Comparison of ENCODE assay signal across 11 cellular contexts in genomic region chr19:4878491-4878968, GRCh38. TPM values are rescaled to one million over a fixed set of nuclear protein-coding genes. Genes with fewer than 3 reads are reported as not detected.
DNase-seq lines count a peak whose midpoint lies in the region; ATAC-seq, FAIRE-seq and TF ChIP-seq lines count a peak whose summit lies in the region.
"Had no signal": no experiment of that assay in that cellular context is flagged by ENCODE, and none has a peak within 500 bp of the region (broad histone marks: within the 10 kb centered on the region; RNA-seq: fewer than 3 reads in every experiment).

No MANE protein-coding gene starts in this region.

- H3K27me3 Mint-ChIP-seq in activated T-cell treated with anti-CD3 and anti-CD28 coated beads, Interleukin-2, amount 50 U/mL, for 24 hours, result no peaks in the 10 kb centered on the region
- H3K27me3 Mint-ChIP-seq: natural killer cell treated with Interleukin-12 subunit alpha and Interleukin-12 subunit beta and Interleukin-15 and Interleukin-18, amount 100 ng/mL, for 72 hours had no signal

- TF ChIP-seq RAD21 in GM12878 (IDR thresholded peaks at IDR 0.05; ENCODE audit: insufficient read depth, low read depth, low read length), result no peak

- peak overlapping the region; percentile 17 for H3K56ac ChIP-seq in mesendoderm (ENCODE audit: low read length)

- ATAC-seq in GM12878 (no peak; the same call in 2 of the 3 replicates), thoracic aorta (ENCODE audit: insufficient number of reproducible peaks, low FRiP score, low read depth) (no peak), HG02798 (IDR thresholded peaks at IDR 0.05; ENCODE audit: poor library complexity, unreplicated experiment) (no peak)

- H3K4me3 ChIP-seq in GM12878 (no peak overlapping the region), mesendoderm (ENCODE audit: low read length) (no peak overlapping the region), thoracic aorta (peak overlapping the region; percentile 63)

- in situ Hi-C loops in GM12878 (cut with MboI), result no loop called here

- no peak overlapping the region for H3K27ac Mint-ChIP-seq in activated T-cell treated with anti-CD3 and anti-CD28 coated beads, Interleukin-2, amount 50 U/mL, for 24 hours
- H3K27ac Mint-ChIP-seq: natural killer cell treated with Interleukin-12 subunit alpha and Interleukin-12 subunit beta and Interleukin-15 and Interleukin-18, amount 100 ng/mL, for 72 hours had no signal

- DNase-seq in activated T-cell treated with anti-CD3 and anti-CD28 coated beads, Interleukin-2, amount 50 U/mL, for 24 hours, result peak; percentile 41
- DNase-seq in activated T-cell treated with anti-CD3 and anti-CD28 coated beads for 4 hours, result no peak
- no peak for DNase-seq in GM12878 (ENCODE audit: low read depth, low spot score)
- no peak for DNase-seq in mesendoderm
- DNase-seq in thoracic aorta (ENCODE audit: low spot score), result no peak
- no peak for DNase-seq in 8988T
- no peak for DNase-seq in NCI-H2029 (lab: John Stamatoyannopoulos, UW)

- TF ChIP-seq CTCF in GM12878 (IDR thresholded peaks at IDR 0.05 in 2 of 3, conservative IDR thresholded peaks at IDR 0.05 in 1 of 3; ENCODE audit: control insufficient read depth in 2 of 3, extremely low read depth in 1 of 3, insufficient read depth in 1 of 3, low read depth in 3 of 3, low read length in 3 of 3), result no peak
- TF ChIP-seq CTCF in thoracic aorta (IDR thresholded peaks at IDR 0.05), result no peak

- no peak overlapping the region for H2AK5ac ChIP-seq in mesendoderm (ENCODE audit: low read length)

- H3K9me3 ChIP-seq in GM12878 (replicated peaks; ENCODE audit: control insufficient read depth, insufficient read depth, low read length), result no peaks in the 10 kb centered on the region
- H3K9me3 ChIP-seq in thoracic aorta, result no peaks in the 10 kb centered on the region

- H3K36me3 Mint-ChIP-seq in activated T-cell treated with anti-CD3 and anti-CD28 coated beads, Interleukin-2, amount 50 U/mL, for 24 hours (ENCODE audit: low read depth), result no peaks in the 10 kb centered on the region
- H3K36me3 Mint-ChIP-seq: activated naive CD4-positive, alpha-beta T cell treated with anti-CD3 and anti-CD28 coated beads, Interleukin-2, amount 50 U/mL, for 72 hours; natural killer cell treated with Interleukin-12 subunit alpha and Interleukin-12 subunit beta and Interleukin-15 and Interleukin-18, amount 100 ng/mL, for 72 hours had no signal

- no peak overlapping the region for H4K8ac ChIP-seq in mesendoderm (ENCODE audit: low read depth, low read length)

- H2AFZ ChIP-seq in GM12878 (ENCODE audit: control insufficient read depth, low read depth, low read length), result peak overlapping the region; percentile 65

- SMC1A ChIA-PET in GM12878 (lab: Charles Lee; ENCODE audit: uncharacterized antibody, unreplicated experiment), result no interaction called here

- no peak overlapping the region for H2BK120ac ChIP-seq in mesendoderm (ENCODE audit: low read depth, low read length)

- H3K27me3 ChIP-seq in GM12878 (replicated peaks in 1 of 2; ENCODE audit: control insufficient read depth in 2 of 2, insufficient read depth in 2 of 2, low read length in 1 of 2), result no peaks in the 10 kb centered on the region
- H3K27me3 ChIP-seq in mesendoderm (ENCODE audit: insufficient read depth, low read length, poor library complexity), result no peaks in the 10 kb centered on the region
- no peaks in the 10 kb centered on the region for H3K27me3 ChIP-seq in thoracic aorta (replicated peaks; ENCODE audit: insufficient read depth)

- no peaks in the 10 kb centered on the region for H3K79me1 ChIP-seq in mesendoderm (ENCODE audit: low read length)

- no peak overlapping the region for H3K4ac ChIP-seq in mesendoderm (ENCODE audit: low read depth, low read length)

- H3K27ac ChIP-seq in GM12878 (ENCODE audit: control insufficient read depth, insufficient read depth) (no peak overlapping the region), mesendoderm (ENCODE audit: low read depth, low read length) (no peak overlapping the region), thoracic aorta (peak overlapping the region; percentile 57 to 75)

- no peak overlapping the region for H2BK5ac ChIP-seq in mesendoderm (ENCODE audit: low read length)

- intact Hi-C loops in GM12878 (cut with micrococcal nuclease; ENCODE audit: unreplicated experiment), result no loop called here

- H3K4me1 ChIP-seq in GM12878 (ENCODE audit: control insufficient read depth, insufficient read depth, low read length) (peaks cover 6% of the 10 kb centered on the region), mesendoderm (ENCODE audit: control insufficient read depth, low read depth, low read length) (no peaks in the 10 kb centered on the region), thoracic aorta (ENCODE audit: control insufficient read depth in 1 of 2, low read depth in 2 of 2) (peaks cover 9 to 21% of the 10 kb centered on the region in 2 donors)

- H3K4me1 Mint-ChIP-seq in activated T-cell treated with anti-CD3 and anti-CD28 coated beads, Interleukin-2, amount 50 U/mL, for 24 hours (ENCODE audit: low read depth), result peaks cover 7% of the 10 kb centered on the region

- no TSS peak for BruUV-seq in GM12878 (replicated peaks; lab: Mats Ljungman, UMichigan)

- WGBS in GM12878 (ENCODE audit: insufficient coverage, insufficient replicate concordance, low lambda C conversion rate, missing lambda C conversion rate), result 19% methylated on average over 21 of the region's 23 CpGs
- no CpG with 5 or more reads among the region's 23 CpGs for WGBS in mesendoderm (ENCODE audit: extremely low coverage, insufficient coverage, low lambda C conversion rate)

- peak overlapping the region; percentile 55 for H3K18ac ChIP-seq in mesendoderm (ENCODE audit: low read length)

- POLR2A ChIA-PET in GM12878 (lab: Charles Lee), result no interaction called here

- CTCF ChIA-PET in GM12878 (lab: Yijun Ruan, JAX), result interaction anchor here (1.0 kb wide), 1 partner anchor 70 kb away, joined by 3 read pairs; no protein-coding TSS in a partner anchor

- H3K9me3 Mint-ChIP-seq in activated T-cell treated with anti-CD3 and anti-CD28 coated beads, Interleukin-2, amount 50 U/mL, for 24 hours, result no peaks in the 10 kb centered on the region
- H3K9me3 Mint-ChIP-seq: activated naive CD4-positive, alpha-beta T cell treated with anti-CD3 and anti-CD28 coated beads, Interleukin-2, amount 50 U/mL, for 72 hours; natural killer cell treated with Interleukin-12 subunit alpha and Interleukin-12 subunit beta and Interleukin-15 and Interleukin-18, amount 100 ng/mL, for 72 hours had no signal

- H3K79me2 ChIP-seq in GM12878 (ENCODE audit: control insufficient read depth, insufficient read depth, low read length) (no peaks in the 10 kb centered on the region), mesendoderm (ENCODE audit: control insufficient read depth, insufficient read depth, low read length) (no peaks in the 10 kb centered on the region)

- no peak overlapping the region for H3K4me3 Mint-ChIP-seq in activated T-cell treated with anti-CD3 and anti-CD28 coated beads, Interleukin-2, amount 50 U/mL, for 24 hours
- H3K4me3 Mint-ChIP-seq: natural killer cell treated with Interleukin-12 subunit alpha and Interleukin-12 subunit beta and Interleukin-15 and Interleukin-18, amount 100 ng/mL, for 72 hours had no signal

- H3K36me3 ChIP-seq in GM12878 (ENCODE audit: control insufficient read depth in 2 of 2, insufficient read depth in 2 of 2, low read length in 1 of 2), result no peaks in the 10 kb centered on the region
- no peaks in the 10 kb centered on the region for H3K36me3 ChIP-seq in mesendoderm (ENCODE audit: control insufficient read depth, insufficient read depth, low read length)
- no peaks in the 10 kb centered on the region for H3K36me3 ChIP-seq in thoracic aorta

- H3K23ac ChIP-seq in mesendoderm (ENCODE audit: low read length), result no peak overlapping the region

- H3K4me2 ChIP-seq in GM12878 (ENCODE audit: control insufficient read depth, insufficient read depth) (peak overlapping the region; percentile 55; the same call in 1 of the 2 replicates), mesendoderm (ENCODE audit: low read length) (no peak overlapping the region)

- no peak overlapping the region for H4K5ac ChIP-seq in mesendoderm (ENCODE audit: low read length)

- H3K9ac ChIP-seq in GM12878 (ENCODE audit: control insufficient read depth, insufficient read depth, low read length), result peak overlapping the region; percentile 20; the same call in 1 of the 2 replicates
- H3K9ac ChIP-seq in mesendoderm (ENCODE audit: low read length), result no peak overlapping the region

- TF ChIP-seq POLR2A in GM12878 (IDR thresholded peaks at IDR 0.05; ENCODE audit: low read depth, low read length), result no peak

- RAD21 ChIA-PET in GM12878 (lab: Charles Lee; ENCODE audit: unreplicated experiment), result no interaction called here

- FAIRE-seq in GM12878 (lab: Jason Lieb, UNC), result no peak

- no peaks in the 10 kb centered on the region for H4K20me1 ChIP-seq in GM12878 (ENCODE audit: control insufficient read depth, insufficient read depth)

- no peak overlapping the region for H2BK15ac ChIP-seq in mesendoderm (replicated peaks; ENCODE audit: low read depth)

- TF ChIP-seq EP300 in GM12878 (IDR thresholded peaks at IDR 0.05; ENCODE audit: borderline replicate concordance in 1 of 2, control insufficient read depth in 1 of 2, low read depth in 2 of 2, low read length in 2 of 2), result no peak

RNA-seq across cellular contexts. Expression of gene PLIN3, which starts 11.1 kb away (rescaled TPM):
- total RNA-seq in GM12878 (2013; cell fraction: nucleolus; rRNA removed), result 35.0 and 37.9 TPM in 2 replicates
- total RNA-seq in GM12878 (2014; rRNA removed) (61.9 and 69.9 TPM in 2 replicates), GM12878 (2014; rRNA removed; fragmentation: Illumina TruSeq; extraction: Trizol) (33.7 and 35.4 TPM in 2 replicates), GM12878 (2021) (69.6 and 73.6 TPM in 2 replicates), thoracic aorta (10 to 100 TPM; 41.7 to 51.6 TPM)
- 23.2 TPM for polyA plus RNA-seq in GM12878 (2011; ENCODE audit: low read depth)
- polyA plus RNA-seq in GM12878 (2011; rRNA removed) (44.8 and 71.4 TPM in 2 replicates), GM12878 (2014; fragmentation: Illumina TruSeq; extraction: Trizol) (17.4 and 27.2 TPM in 2 replicates), GM12878 (2014; fragmentation: Nextera tagmentation; extraction: Ambion mirVana) (10 to 100 TPM in 1 of 2 experiments, 1 to 10 TPM in 1; 7.7 to 19.0 TPM), GM12878 (2014; rRNA removed) (67.0 and 77.5 TPM in 2 replicates), GM12878 (2016; fragmentation: Nextera tagmentation; extraction: Ambion mirVana) (10 to 100 TPM; 66.7 to 68.2 TPM)
- polyA plus RNA-seq in GM12878 (2011; cell fraction: cytosol; rRNA removed), result 105 and 137 TPM in 2 replicates
- 38.9 and 47.7 TPM in 2 replicates for polyA plus RNA-seq in GM12878 (2011; cell fraction: nucleus; rRNA removed)
- 73.5 and 75.8 TPM in 2 replicates for polyA plus RNA-seq in GM12878 (2012)
- polyA minus RNA-seq in GM12878 (2011; rRNA and poly(A)+ RNA removed), result 52.7 and 125 TPM in 2 replicates
- 55.9 and 62.5 TPM in 2 replicates for polyA minus RNA-seq in GM12878 (2011; cell fraction: cytosol; rRNA and poly(A)+ RNA removed)
- 34.0 and 44.7 TPM in 2 replicates for polyA minus RNA-seq in GM12878 (2011; cell fraction: nucleus; rRNA and poly(A)+ RNA removed)
- 27.5 TPM for polyA plus RNA-seq in mesendoderm (2013, experiment 1 of 2)
- polyA plus RNA-seq in mesendoderm (2013, experiment 2 of 2), result 28.8 TPM

RNA-seq across cellular contexts. Expression of gene ARRDC5, which starts 24.2 kb away (rescaled TPM):
- 0.69 and 0.94 TPM in 2 replicates for total RNA-seq in GM12878 (2013; cell fraction: nucleolus; rRNA removed)
- total RNA-seq in GM12878 (2014; rRNA removed), result 0.05 TPM in 1 of 2 replicates, not detected in the other
- 0.18 and 0.31 TPM in 2 replicates for total RNA-seq in GM12878 (2014; rRNA removed; fragmentation: Illumina TruSeq; extraction: Trizol)
- 0.38 TPM in 1 of 2 replicates, not detected in the other for total RNA-seq in GM12878 (2021)
- polyA plus RNA-seq in GM12878 (2011; ENCODE audit: low read depth), result not detected
- 0.04 TPM in 1 of 2 replicates, not detected in the other for polyA plus RNA-seq in GM12878 (2011; rRNA removed)
- polyA plus RNA-seq in GM12878 (2011; cell fraction: cytosol; rRNA removed), result not detected in 2 replicates
- polyA plus RNA-seq in GM12878 (2011; cell fraction: nucleus; rRNA removed), result 0.15 and 0.23 TPM in 2 replicates
- 0.17 and 0.27 TPM in 2 replicates for polyA plus RNA-seq in GM12878 (2012)
- 0.03 TPM in 1 of 2 replicates, not detected in the other for polyA plus RNA-seq in GM12878 (2014; fragmentation: Illumina TruSeq; extraction: Trizol)
- under 1 TPM; 0.15 to 0.21 TPM for polyA plus RNA-seq in GM12878 (2014; fragmentation: Nextera tagmentation; extraction: Ambion mirVana)
- polyA plus RNA-seq in GM12878 (2014; rRNA removed), result 0.16 TPM in 1 of 2 replicates, not detected in the other
- under 1 TPM; 0.09 to 0.10 TPM for polyA plus RNA-seq in GM12878 (2016; fragmentation: Nextera tagmentation; extraction: Ambion mirVana)
- 0.44 TPM in 1 of 2 replicates, not detected in the other for polyA minus RNA-seq in GM12878 (2011; rRNA and poly(A)+ RNA removed)
- not detected in 2 replicates for polyA minus RNA-seq in GM12878 (2011; cell fraction: cytosol; rRNA and poly(A)+ RNA removed)
- not detected in 2 replicates for polyA minus RNA-seq in GM12878 (2011; cell fraction: nucleus; rRNA and poly(A)+ RNA removed)
- polyA plus RNA-seq in mesendoderm (2013, experiment 1 of 2), result not detected
- not detected for polyA plus RNA-seq in mesendoderm (2013, experiment 2 of 2)
- 1 to 10 TPM in 1 of 2 donors, under 1 TPM in 1; 0.49 to 3.1 TPM for total RNA-seq in thoracic aorta
- total RNA-seq: NCI-H460 had no signal

RNA-seq across cellular contexts. Expression of gene UHRF1, which starts 30.8 kb away (rescaled TPM):
- 14.6 and 18.7 TPM in 2 replicates for total RNA-seq in GM12878 (2013; cell fraction: nucleolus; rRNA removed)
- total RNA-seq in GM12878 (2014; rRNA removed) (57.5 and 67.1 TPM in 2 replicates), GM12878 (2014; rRNA removed; fragmentation: Illumina TruSeq; extraction: Trizol) (23.1 and 28.3 TPM in 2 replicates), GM12878 (2021) (98.4 and 109 TPM in 2 replicates), thoracic aorta (1 to 10 TPM; 1.6 to 2.2 TPM)
- 11.1 TPM for polyA plus RNA-seq in GM12878 (2011; ENCODE audit: low read depth)
- polyA plus RNA-seq in GM12878 (2011; rRNA removed) (7.0 and 20.0 TPM in 2 replicates), GM12878 (2014; fragmentation: Illumina TruSeq; extraction: Trizol) (22.7 and 30.8 TPM in 2 replicates), GM12878 (2014; fragmentation: Nextera tagmentation; extraction: Ambion mirVana) (10 to 100 TPM; 13.0 to 17.8 TPM), GM12878 (2014; rRNA removed) (44.6 and 58.8 TPM in 2 replicates), GM12878 (2016; fragmentation: Nextera tagmentation; extraction: Ambion mirVana) (100 to 1,000 TPM; 103 TPM)
- polyA plus RNA-seq in GM12878 (2011; cell fraction: cytosol; rRNA removed), result 13.1 and 18.3 TPM in 2 replicates
- polyA plus RNA-seq in GM12878 (2011; cell fraction: nucleus; rRNA removed), result 34.5 and 78.8 TPM in 2 replicates
- polyA plus RNA-seq in GM12878 (2012), result 18.2 and 22.6 TPM in 2 replicates
- polyA minus RNA-seq in GM12878 (2011; rRNA and poly(A)+ RNA removed), result 18.7 and 20.1 TPM in 2 replicates
- polyA minus RNA-seq in GM12878 (2011; cell fraction: cytosol; rRNA and poly(A)+ RNA removed), result 14.0 and 15.2 TPM in 2 replicates
- 10.2 and 23.8 TPM in 2 replicates for polyA minus RNA-seq in GM12878 (2011; cell fraction: nucleus; rRNA and poly(A)+ RNA removed)
- polyA plus RNA-seq in mesendoderm (2013, experiment 1 of 2), result 38.1 TPM
- polyA plus RNA-seq in mesendoderm (2013, experiment 2 of 2), result 38.3 TPM

RNA-seq across cellular contexts. Expression of gene TICAM1, which starts 47.0 kb away (rescaled TPM):
- total RNA-seq in GM12878 (2013; cell fraction: nucleolus; rRNA removed), result 18.2 and 19.6 TPM in 2 replicates
- total RNA-seq in GM12878 (2014; rRNA removed) (3.1 and 4.0 TPM in 2 replicates), GM12878 (2014; rRNA removed; fragmentation: Illumina TruSeq; extraction: Trizol) (3.8 and 4.2 TPM in 2 replicates), GM12878 (2021) (31.1 and 32.0 TPM in 2 replicates), thoracic aorta (10 to 100 TPM; 10.0 to 14.0 TPM)
- 5.8 TPM for polyA plus RNA-seq in GM12878 (2011; ENCODE audit: low read depth)
- polyA plus RNA-seq in GM12878 (2011; rRNA removed) (0.84 and 2.6 TPM in 2 replicates), GM12878 (2014; fragmentation: Illumina TruSeq; extraction: Trizol) (2.7 and 6.4 TPM in 2 replicates), GM12878 (2014; fragmentation: Nextera tagmentation; extraction: Ambion mirVana) (under 1 TPM; 0.31 to 0.99 TPM), GM12878 (2014; rRNA removed) (14.1 and 19.3 TPM in 2 replicates), GM12878 (2016; fragmentation: Nextera tagmentation; extraction: Ambion mirVana) (10 to 100 TPM; 19.5 to 21.3 TPM)
- polyA plus RNA-seq in GM12878 (2011; cell fraction: cytosol; rRNA removed), result 5.2 and 7.1 TPM in 2 replicates
- polyA plus RNA-seq in GM12878 (2011; cell fraction: nucleus; rRNA removed), result 10.0 and 20.2 TPM in 2 replicates
- polyA plus RNA-seq in GM12878 (2012), result 19.8 and 26.3 TPM in 2 replicates
- 2.0 and 4.6 TPM in 2 replicates for polyA minus RNA-seq in GM12878 (2011; rRNA and poly(A)+ RNA removed)
- polyA minus RNA-seq in GM12878 (2011; cell fraction: cytosol; rRNA and poly(A)+ RNA removed), result 8.5 and 12.0 TPM in 2 replicates
- 2.3 and 5.7 TPM in 2 replicates for polyA minus RNA-seq in GM12878 (2011; cell fraction: nucleus; rRNA and poly(A)+ RNA removed)
- 0.31 TPM for polyA plus RNA-seq in mesendoderm (2013, experiment 1 of 2)
- 0.41 TPM for polyA plus RNA-seq in mesendoderm (2013, experiment 2 of 2)

Comparison
In these comparisons a context has a peak if more than half of its experiments do, and no peak if none do; other contexts are left out.
1. H3K27ac ChIP-seq: peak in thoracic aorta (2 of 2); none in GM12878 (single experiment) and mesendoderm (single experiment).
2. RNA of gene UHRF1, which starts 30.8 kb away (total RNA-seq): 14.6 to 109 TPM in GM12878; 1.6 to 2.2 TPM in thoracic aorta; every median in the first group is over 4 times any median in the second.